ENCODE assay signal across 1 cellular context in the genomic region with DNA sequence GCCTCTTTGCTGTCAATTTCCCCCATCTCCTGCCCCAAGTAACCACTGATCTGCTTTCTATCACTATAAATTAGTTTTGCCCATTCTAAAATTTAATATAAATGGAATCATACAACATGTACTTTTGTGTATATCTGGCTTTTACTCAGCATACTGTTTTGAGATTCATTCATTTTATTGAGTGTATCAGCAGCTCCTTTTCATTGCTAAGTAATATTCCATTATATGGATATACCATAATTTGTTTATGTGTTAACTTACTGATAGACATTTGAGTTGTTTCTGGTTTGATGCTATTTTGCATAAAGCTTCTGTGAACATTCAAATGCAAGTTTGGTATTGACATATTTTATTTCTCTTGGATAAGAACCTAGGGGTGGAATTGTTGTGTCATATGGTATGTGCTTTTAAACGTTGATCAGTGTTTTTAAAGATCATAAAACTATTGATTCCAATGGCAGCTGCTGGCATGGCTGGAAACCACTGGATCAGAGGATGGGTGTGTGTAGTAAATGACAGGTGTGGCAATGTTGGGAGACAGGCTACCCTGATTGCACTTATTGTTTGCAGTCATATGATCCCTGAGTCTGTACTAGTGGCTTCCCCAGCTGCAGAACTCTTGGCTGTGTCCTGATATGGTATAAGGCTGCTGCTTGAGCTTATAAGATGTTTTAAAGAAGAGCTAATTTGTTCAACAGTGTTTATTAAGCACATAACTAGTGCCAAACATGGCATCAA.
TF ChIP-seq lines count a peak whose summit lies in the region.

No MANE protein-coding gene starts in this region.

TF ChIP-seq in HEK293, 187 proteins besides CTCF, POLR2A, EP300 and RAD21 (continued from another document):
- TF ChIP-seq, protein P1, sequence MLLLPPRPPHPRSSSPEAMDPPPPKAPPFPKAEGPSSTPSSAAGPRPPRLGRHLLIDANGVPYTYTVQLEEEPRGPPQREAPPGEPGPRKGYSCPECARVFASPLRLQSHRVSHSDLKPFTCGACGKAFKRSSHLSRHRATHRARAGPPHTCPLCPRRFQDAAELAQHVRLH (tag by site-specific recombination; IDR thresholded peaks at IDR 0.05) = 0 out of 2 replicates have a peak, but pooled peaks have one; percentile 26
- no peak for TF ChIP-seq KLF8 (tag by site-specific recombination; IDR thresholded peaks at IDR 0.05)
